ENCODE assay signal across 12 cellular contexts in the genomic region with DNA sequence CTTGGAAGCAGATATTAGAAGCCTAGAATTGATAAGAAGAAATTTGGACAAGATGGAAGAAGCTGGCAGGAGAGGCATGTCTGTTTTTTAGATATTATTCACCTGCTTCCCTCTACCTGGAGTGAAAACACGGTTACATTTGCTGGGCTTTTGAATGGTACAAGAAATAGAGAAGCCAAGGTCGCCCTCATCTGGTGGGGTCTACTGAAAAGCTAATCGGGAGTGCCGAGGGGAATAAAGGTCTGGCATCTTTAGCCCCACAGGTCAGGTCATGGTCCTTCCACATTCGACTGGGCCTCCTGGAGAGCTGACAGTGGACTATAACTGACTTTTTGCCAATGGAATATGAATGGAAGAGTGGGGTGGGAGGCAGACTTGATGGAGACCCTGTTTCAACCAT. TPM values are rescaled to one million over a fixed set of nuclear protein-coding genes. Genes with fewer than 3 reads are reported as not detected.
DNase-seq lines count a peak whose midpoint lies in the region; ATAC-seq, FAIRE-seq and TF ChIP-seq lines count a peak whose summit lies in the region.
"Had no signal": no experiment of that assay in that cellular context is flagged by ENCODE, and none has a peak within 500 bp of the region (broad histone marks: within the 10 kb centered on the region; RNA-seq: fewer than 3 reads in every experiment).

No MANE protein-coding gene starts in this region.

- H4K91ac ChIP-seq in H1 (replicated peaks; ENCODE audit: insufficient read length, low read length), result no peak overlapping the region

- no peak overlapping the region for H3K23ac ChIP-seq in H1 (ENCODE audit: insufficient read length)

- 46% methylated on average over 5 of the region's 5 CpGs; no CpG with 5 or more reads in 1 of the 2 experiments for WGBS in H1 (ENCODE audit: extremely low coverage in 1 of 2, insufficient coverage in 1 of 2, insufficient read length in 1 of 2, insufficient replicate concordance in 2 of 2, low coverage in 1 of 2, low lambda C conversion rate in 2 of 2, missing lambda C conversion rate in 1 of 2), 2 experiments

- TF ChIP-seq EP300 in H1 (IDR thresholded peaks at IDR 0.05; ENCODE audit: borderline replicate concordance in 1 of 2, low read depth in 2 of 2, low read length in 2 of 2), result no peak

- H3K27me3 Mint-ChIP-seq in activated T-helper 2 cell treated with anti-CD3 and anti-CD28 coated beads, Interferon-gamma antibody, Interleukin-2, Interleukin-4, amounts not matched to agents 10 μg/mL and 5 μg/mL and 100 μg/mL, durations not matched to agents 14 hours and 24 hours and 36 hours (ENCODE audit: low read depth), result peaks cover 2% of the 10 kb centered on the region
- H3K27me3 Mint-ChIP-seq: activated T-cell treated with anti-CD3 and anti-CD28 coated beads, Interleukin-2, amount 50 U/mL, for 24 hours had no signal

- no peak overlapping the region for H3K4me3 ChIP-seq in H1 (ENCODE audit: extremely low read depth in 1 of 4, insufficient read depth in 2 of 4, low read depth in 3 of 4, low read length in 4 of 4)
- H3K4me3 ChIP-seq: Peyer's patch had no signal

- H3K18ac ChIP-seq in H1 (ENCODE audit: extremely low read depth, low read length), result no peak overlapping the region

- H2BK12ac ChIP-seq in H1 (ENCODE audit: low read depth, low read length), result no peak overlapping the region

- no peaks in the 10 kb centered on the region for H3K79me1 ChIP-seq in H1 (ENCODE audit: low read depth, low read length)

- H3K36me3 ChIP-seq in H1 (ENCODE audit: control insufficient read depth in 2 of 4, insufficient read depth in 4 of 4, low read length in 3 of 4), result no peaks in the 10 kb centered on the region
- H3K36me3 ChIP-seq: Peyer's patch had no signal

- H4K8ac ChIP-seq in H1 (ENCODE audit: extremely low read depth, insufficient read depth, low read length), result no peak overlapping the region

- no peak overlapping the region for H4K5ac ChIP-seq in H1 (ENCODE audit: insufficient read length, low read depth, low read length)

- FAIRE-seq in H1 (lab: Jason Lieb, UNC), result no peak

- H3K4me1 Mint-ChIP-seq in activated T-helper 2 cell treated with anti-CD3 and anti-CD28 coated beads, Interferon-gamma antibody, Interleukin-2, Interleukin-4, amounts not matched to agents 10 μg/mL and 5 μg/mL and 100 μg/mL, durations not matched to agents 14 hours and 24 hours and 36 hours (ENCODE audit: low read depth), result no peaks in the 10 kb centered on the region

- peak; percentile 32 to 57 (median 55) for TF ChIP-seq CTCF in H1 (IDR thresholded peaks at IDR 0.05; ENCODE audit: control extremely low read depth in 1 of 3, insufficient read depth in 1 of 3, low read depth in 1 of 3, low read length in 3 of 3)

- no peak overlapping the region for H2BK20ac ChIP-seq in H1 (ENCODE audit: low read length)

- H3K23me2 ChIP-seq in H1 (ENCODE audit: low read depth, low read length), result no peaks in the 10 kb centered on the region

- H3K27ac Mint-ChIP-seq in activated T-helper 2 cell treated with anti-CD3 and anti-CD28 coated beads, Interferon-gamma antibody, Interleukin-2, Interleukin-4, amounts not matched to agents 10 μg/mL and 5 μg/mL and 100 μg/mL, durations not matched to agents 14 hours and 24 hours and 36 hours, result no peak overlapping the region
- H3K27ac Mint-ChIP-seq: activated T-cell treated with anti-CD3 and anti-CD28 coated beads, Interleukin-2, amount 50 U/mL, for 24 hours had no signal

- no peaks in the 10 kb centered on the region for H3K79me2 ChIP-seq in H1 (ENCODE audit: control insufficient read depth in 1 of 2, insufficient read depth in 2 of 2, low read length in 2 of 2)

- H3K27ac ChIP-seq in H1 (ENCODE audit: low read depth, low read length), result no peak overlapping the region
- H3K27ac ChIP-seq: Peyer's patch had no signal

- no peak for ATAC-seq in GM19455 (IDR thresholded peaks at IDR 0.05; ENCODE audit: unreplicated experiment)
- ATAC-seq in HG02623 (IDR thresholded peaks at IDR 0.05; ENCODE audit: unreplicated experiment), result no peak
- ATAC-seq: left colon had no signal

- TF ChIP-seq POLR2A in H1 (IDR thresholded peaks at IDR 0.05; ENCODE audit: control extremely low read depth in 1 of 2, low read depth in 2 of 2, low read length in 2 of 2), result no peak

- CTCF ChIA-PET in H1 (lab: Charles Lee; ENCODE audit: partially characterized antibody), result interaction anchor here (0.6 to 6.4 kb wide), 32 partner anchors 11 to 1777 kb away, joined by 3 to 43 read pairs (median 4); partner anchors contain the start of genes BAG6, CFB and EHMT2

- no peak overlapping the region for H2AK5ac ChIP-seq in H1 (ENCODE audit: low read depth, low read length)

- POLR2A ChIA-PET in H1 (lab: Charles Lee; ENCODE audit: partially characterized antibody), result interaction anchor here (0.6 to 1.6 kb wide), 6 partner anchors 15 to 193 kb away, joined by 3 to 6 read pairs (median 4); partner anchors contain the start of gene EHMT2

- H3K4me2 ChIP-seq in H1 (ENCODE audit: insufficient read depth in 1 of 2, low read depth in 2 of 2, low read length in 2 of 2), result no peak overlapping the region

- H2BK5ac ChIP-seq in H1 (ENCODE audit: low read depth, low read length), result no peak overlapping the region

- intact Hi-C loops in activated T-helper 2 cell treated with anti-CD3 and anti-CD28 coated beads, Interferon-gamma antibody, Interleukin-2, Interleukin-4, amounts not matched to agents 10 μg/mL and 5 μg/mL and 100 μg/mL, durations not matched to agents 14 hours and 24 hours and 36 hours (cut with micrococcal nuclease), result no loop called here

- H2BK15ac ChIP-seq in H1 (ENCODE audit: low read length), result no peak overlapping the region

- H3K4me1 ChIP-seq in H1 (replicated peaks in 1 of 4; ENCODE audit: control insufficient read depth in 3 of 4, insufficient read depth in 4 of 4, low read length in 3 of 4), result no peaks in the 10 kb centered on the region
- H3K4me1 ChIP-seq: Peyer's patch had no signal

- no peaks in the 10 kb centered on the region for H3K9me3 Mint-ChIP-seq in activated T-helper 2 cell treated with anti-CD3 and anti-CD28 coated beads, Interferon-gamma antibody, Interleukin-2, Interleukin-4, amounts not matched to agents 10 μg/mL and 5 μg/mL and 100 μg/mL, durations not matched to agents 14 hours and 24 hours and 36 hours
- H3K9me3 Mint-ChIP-seq: activated T-cell treated with anti-CD3 and anti-CD28 coated beads, Interleukin-2, amount 50 U/mL, for 24 hours had no signal

- H3K9me3 ChIP-seq in H1 (ENCODE audit: insufficient read depth in 2 of 2, low read depth in 1 of 2, low read length in 1 of 2), result no peaks in the 10 kb centered on the region
- H3K9me3 ChIP-seq: Peyer's patch had no signal

- peak; percentile 68 to 76 for TF ChIP-seq RAD21 in H1 (IDR thresholded peaks at IDR 0.05 in 1 of 2, conservative IDR thresholded peaks at IDR 0.05 in 1 of 2; ENCODE audit: low read depth in 2 of 2, low read length in 2 of 2)

- no peak overlapping the region for H3K4me3 Mint-ChIP-seq in activated T-helper 2 cell treated with anti-CD3 and anti-CD28 coated beads, Interferon-gamma antibody, Interleukin-2, Interleukin-4, amounts not matched to agents 10 μg/mL and 5 μg/mL and 100 μg/mL, durations not matched to agents 14 hours and 24 hours and 36 hours (ENCODE audit: low read depth)
- H3K4me3 Mint-ChIP-seq: activated T-cell treated with anti-CD3 and anti-CD28 coated beads, Interleukin-2, amount 50 U/mL, for 24 hours had no signal

- no peak overlapping the region for H2BK120ac ChIP-seq in H1 (replicated peaks; ENCODE audit: low read depth, low read length)

- no peak overlapping the region for H3K56ac ChIP-seq in H1 (replicated peaks; ENCODE audit: insufficient read length, low read depth, low read length)

- no peak overlapping the region for H3K9ac ChIP-seq in H1 (replicated peaks in 1 of 4; ENCODE audit: extremely low read depth in 1 of 4, low read depth in 3 of 4, low read length in 3 of 4)

- H2AFZ ChIP-seq in H1 (ENCODE audit: low read length), result no peak overlapping the region

- no peak overlapping the region for H3K14ac ChIP-seq in H1 (ENCODE audit: insufficient read length)

- H4K20me1 ChIP-seq in H1 (replicated peaks in 1 of 2; ENCODE audit: control insufficient read depth in 1 of 2, insufficient read depth in 2 of 2, low read length in 2 of 2), result no peaks in the 10 kb centered on the region

- no peaks in the 10 kb centered on the region for H3K27me3 ChIP-seq in H1 (replicated peaks in 1 of 4; ENCODE audit: control insufficient read depth in 3 of 4, extremely low read depth in 1 of 4, insufficient read depth in 3 of 4, low read length in 3 of 4)
- H3K27me3 ChIP-seq: Peyer's patch had no signal

- DNase-seq in activated T-cell treated with anti-CD3 and anti-CD28 coated beads for 1 hour (ENCODE audit: low read depth) (peak; percentile 16), M059J (ENCODE audit: low read depth) (peak; percentile 30), H1 (ENCODE audit: low read depth in 1 of 2, low spot score in 2 of 2) (no peak)
- no peak for DNase-seq in activated T-cell treated with anti-CD3 and anti-CD28 coated beads, Interleukin-2, amount 50 U/mL, for 1 hour
- DNase-seq in stimulated activated CD8-positive, alpha-beta memory T cell treated with anti-CD3 and anti-CD28 coated beads, Interleukin-4, amount 100 ng/mL, for 48 hours, result peak; percentile 44
- no peak for DNase-seq in activated T-helper 2 cell treated with anti-CD3 and anti-CD28 coated beads, Interferon-gamma antibody, Interleukin-2, Interleukin-4, amounts not matched to agents 10 μg/mL and 5 μg/mL and 100 μg/mL, durations not matched to agents 14 hours and 24 hours and 36 hours (ENCODE audit: low spot score)
- DNase-seq: activated T-cell treated with anti-CD3 and anti-CD28 coated beads, Interleukin-2, amount 50 U/mL, for 24 hours had no signal

- no peak overlapping the region for H3K4ac ChIP-seq in H1 (replicated peaks; ENCODE audit: insufficient read length, low read depth, low read length)

- no peaks in the 10 kb centered on the region for H3K36me3 Mint-ChIP-seq in activated T-helper 2 cell treated with anti-CD3 and anti-CD28 coated beads, Interferon-gamma antibody, Interleukin-2, Interleukin-4, amounts not matched to agents 10 μg/mL and 5 μg/mL and 100 μg/mL, durations not matched to agents 14 hours and 24 hours and 36 hours (ENCODE audit: low read depth)

RNA-seq across cellular contexts. Expression of gene C2, which starts 4.6 kb away (rescaled TPM):
- total RNA-seq in M059J (2014; rRNA removed; shearing (Covaris generic)), result 2.9 and 3.3 TPM in 2 replicates
- 0.26 and 0.61 TPM in 2 replicates for total RNA-seq in H1 (2021; fragmentation: NEBNext Ultra II Directional; extraction: Animal tissue kit (Norgen Biotek cat#: 25700))
- 0.38 and 1.0 TPM in 2 replicates for polyA plus RNA-seq in H1 (2011; rRNA removed)
- polyA plus RNA-seq in H1 (2011; cell fraction: cytosol; rRNA removed), result 1.0 TPM
- polyA plus RNA-seq in H1 (2011; cell fraction: nucleus; rRNA removed), result 0.98 TPM
- polyA plus RNA-seq in H1 (2012, experiment 1 of 2), result 0.44 to 1.3 TPM (median 0.91 TPM) in 4 replicates
- polyA plus RNA-seq in H1 (2012, experiment 2 of 2), result 0.34 TPM
- polyA plus RNA-seq in H1 (2013, experiment 1 of 2), result 0.41 TPM
- polyA plus RNA-seq in H1 (2013, experiment 2 of 2), result 0.11 TPM
- 0.25 and 0.88 TPM in 2 replicates for polyA minus RNA-seq in H1 (2011; rRNA and poly(A)+ RNA removed)
- polyA minus RNA-seq in H1 (2011; cell fraction: cytosol; rRNA and poly(A)+ RNA removed), result 3.3 TPM
- not detected for polyA minus RNA-seq in H1 (2011; cell fraction: nucleus; rRNA and poly(A)+ RNA removed)
- total RNA-seq in activated T-helper 2 cell treated with anti-CD3 and anti-CD28 coated beads, Interferon-gamma antibody, Interleukin-2, Interleukin-4, amounts not matched to agents 10 μg/mL and 5 μg/mL and 100 μg/mL, durations not matched to agents 14 hours and 24 hours and 36 hours, result 1.1 and 1.4 TPM in 2 replicates
- total RNA-seq: dermis microvascular lymphatic vessel endothelial cell had no signal

RNA-seq across cellular contexts. Expression of gene ZBTB12, which starts 21.1 kb away (rescaled TPM):
- total RNA-seq in M059J (2014; rRNA removed; shearing (Covaris generic)), result 0.76 and 2.3 TPM in 2 replicates
- total RNA-seq in H1 (2021; fragmentation: NEBNext Ultra II Directional; extraction: Animal tissue kit (Norgen Biotek cat#: 25700)), result 40.8 and 42.1 TPM in 2 replicates
- 20.7 and 32.4 TPM in 2 replicates for polyA plus RNA-seq in H1 (2011; rRNA removed)
- polyA plus RNA-seq in H1 (2011; cell fraction: cytosol; rRNA removed), result 20.8 TPM
- 20.9 TPM for polyA plus RNA-seq in H1 (2011; cell fraction: nucleus; rRNA removed)
- 25.2 to 45.3 TPM (median 37.7 TPM) in 4 replicates for polyA plus RNA-seq in H1 (2012, experiment 1 of 2)
- polyA plus RNA-seq in H1 (2012, experiment 2 of 2), result 13.2 TPM
- polyA plus RNA-seq in H1 (2013, experiment 1 of 2), result 14.2 TPM
- 13.7 TPM for polyA plus RNA-seq in H1 (2013, experiment 2 of 2)
- polyA minus RNA-seq in H1 (2011; rRNA and poly(A)+ RNA removed), result 22.3 and 24.1 TPM in 2 replicates
- polyA minus RNA-seq in H1 (2011; cell fraction: cytosol; rRNA and poly(A)+ RNA removed), result 31.1 TPM
- 18.2 TPM for polyA minus RNA-seq in H1 (2011; cell fraction: nucleus; rRNA and poly(A)+ RNA removed)
- 4.8 and 4.9 TPM in 2 replicates for total RNA-seq in activated T-helper 2 cell treated with anti-CD3 and anti-CD28 coated beads, Interferon-gamma antibody, Interleukin-2, Interleukin-4, amounts not matched to agents 10 μg/mL and 5 μg/mL and 100 μg/mL, durations not matched to agents 14 hours and 24 hours and 36 hours

RNA-seq across cellular contexts. Expression of gene CFB, which starts 23.0 kb away (rescaled TPM):
- total RNA-seq in M059J (2014; rRNA removed; shearing (Covaris generic)), result 7.8 and 8.4 TPM in 2 replicates
- not detected in 2 replicates for total RNA-seq in H1 (2021; fragmentation: NEBNext Ultra II Directional; extraction: Animal tissue kit (Norgen Biotek cat#: 25700))
- 0.09 and 0.20 TPM in 2 replicates for polyA plus RNA-seq in H1 (2011; rRNA removed)
- 0.94 TPM for polyA plus RNA-seq in H1 (2011; cell fraction: cytosol; rRNA removed)
- polyA plus RNA-seq in H1 (2011; cell fraction: nucleus; rRNA removed), result 1.1 TPM
- 0.13 to 0.36 TPM (median 0.30 TPM) in 4 replicates for polyA plus RNA-seq in H1 (2012, experiment 1 of 2)
- 0.54 TPM for polyA plus RNA-seq in H1 (2012, experiment 2 of 2)
- polyA plus RNA-seq in H1 (2013, experiment 1 of 2), result 0.14 TPM
- polyA plus RNA-seq in H1 (2013, experiment 2 of 2), result not detected
- polyA minus RNA-seq in H1 (2011; rRNA and poly(A)+ RNA removed), result 0.66 TPM in 1 of 2 replicates, not detected in the other
- polyA minus RNA-seq in H1 (2011; cell fraction: cytosol; rRNA and poly(A)+ RNA removed), result 1.8 TPM
- 2.4 TPM for polyA minus RNA-seq in H1 (2011; cell fraction: nucleus; rRNA and poly(A)+ RNA removed)
- 0.16 TPM in 1 of 2 replicates, not detected in the other for total RNA-seq in activated T-helper 2 cell treated with anti-CD3 and anti-CD28 coated beads, Interferon-gamma antibody, Interleukin-2, Interleukin-4, amounts not matched to agents 10 μg/mL and 5 μg/mL and 100 μg/mL, durations not matched to agents 14 hours and 24 hours and 36 hours

RNA-seq across cellular contexts. Expression of gene EHMT2, which starts 25.4 kb away (rescaled TPM):
- 51.0 and 73.4 TPM in 2 replicates for total RNA-seq in M059J (2014; rRNA removed; shearing (Covaris generic))
- total RNA-seq in H1 (2021; fragmentation: NEBNext Ultra II Directional; extraction: Animal tissue kit (Norgen Biotek cat#: 25700)), result 177 and 183 TPM in 2 replicates
- 125 and 187 TPM in 2 replicates for polyA plus RNA-seq in H1 (2011; rRNA removed)
- 135 TPM for polyA plus RNA-seq in H1 (2011; cell fraction: cytosol; rRNA removed)
- 340 TPM for polyA plus RNA-seq in H1 (2011; cell fraction: nucleus; rRNA removed)
- polyA plus RNA-seq in H1 (2012, experiment 1 of 2), result 142 to 212 TPM (median 202 TPM) in 4 replicates
- polyA plus RNA-seq in H1 (2012, experiment 2 of 2), result 230 TPM
- 102 TPM for polyA plus RNA-seq in H1 (2013, experiment 1 of 2)
- polyA plus RNA-seq in H1 (2013, experiment 2 of 2), result 97.3 TPM
- 161 and 275 TPM in 2 replicates for polyA minus RNA-seq in H1 (2011; rRNA and poly(A)+ RNA removed)
- 127 TPM for polyA minus RNA-seq in H1 (2011; cell fraction: cytosol; rRNA and poly(A)+ RNA removed)
- polyA minus RNA-seq in H1 (2011; cell fraction: nucleus; rRNA and poly(A)+ RNA removed), result 86.5 TPM
- total RNA-seq in activated T-helper 2 cell treated with anti-CD3 and anti-CD28 coated beads, Interferon-gamma antibody, Interleukin-2, Interleukin-4, amounts not matched to agents 10 μg/mL and 5 μg/mL and 100 μg/mL, durations not matched to agents 14 hours and 24 hours and 36 hours, result 76.3 and 76.5 TPM in 2 replicates

RNA-seq across cellular contexts. Expression of gene NELFE, which starts 35.8 kb away (rescaled TPM):
- 201 and 228 TPM in 2 replicates for total RNA-seq in M059J (2014; rRNA removed; shearing (Covaris generic))
- total RNA-seq in H1 (2021; fragmentation: NEBNext Ultra II Directional; extraction: Animal tissue kit (Norgen Biotek cat#: 25700)), result 71.1 and 71.5 TPM in 2 replicates
- polyA plus RNA-seq in H1 (2011; rRNA removed), result 49.2 and 52.3 TPM in 2 replicates
- 83.7 TPM for polyA plus RNA-seq in H1 (2011; cell fraction: cytosol; rRNA removed)
- polyA plus RNA-seq in H1 (2011; cell fraction: nucleus; rRNA removed), result 55.9 TPM
- 64.8 to 102 TPM (median 90.9 TPM) in 4 replicates for polyA plus RNA-seq in H1 (2012, experiment 1 of 2)
- 67.8 TPM for polyA plus RNA-seq in H1 (2012, experiment 2 of 2)
- polyA plus RNA-seq in H1 (2013, experiment 1 of 2), result 56.9 TPM
- polyA plus RNA-seq in H1 (2013, experiment 2 of 2), result 54.5 TPM
- 32.1 and 32.6 TPM in 2 replicates for polyA minus RNA-seq in H1 (2011; rRNA and poly(A)+ RNA removed)
- 31.0 TPM for polyA minus RNA-seq in H1 (2011; cell fraction: cytosol; rRNA and poly(A)+ RNA removed)
- 23.2 TPM for polyA minus RNA-seq in H1 (2011; cell fraction: nucleus; rRNA and poly(A)+ RNA removed)
- total RNA-seq in activated T-helper 2 cell treated with anti-CD3 and anti-CD28 coated beads, Interferon-gamma antibody, Interleukin-2, Interleukin-4, amounts not matched to agents 10 μg/mL and 5 μg/mL and 100 μg/mL, durations not matched to agents 14 hours and 24 hours and 36 hours, result 81.2 and 82.0 TPM in 2 replicates

Comparison
In these comparisons a context has a peak if more than half of its experiments do, and no peak if none do; other contexts are left out.
1. DNase-seq: peak in activated T-cell treated with anti-CD3 and anti-CD28 coated beads for 1 hour (single experiment), M059J (single experiment) and stimulated activated CD8-positive, alpha-beta memory T cell treated with anti-CD3 and anti-CD28 coated beads, Interleukin-4, amount 100 ng/mL, for 48 hours (single experiment); none in activated T-cell treated with anti-CD3 and anti-CD28 coated beads, Interleukin-2, amount 50 U/mL, for 1 hour (single experiment), H1 (0 of 2) and activated T-helper 2 cell treated with anti-CD3 and anti-CD28 coated beads, Interferon-gamma antibody, Interleukin-2, Interleukin-4, amounts not matched to agents 10 μg/mL and 5 μg/mL and 100 μg/mL, durations not matched to agents 14 hours and 24 hours and 36 hours (single experiment).